In genomic region chr9:95070549-95071021, GRCh38 we compare ENCODE assay signal across 15 cellular contexts.
A peak's percentile ranks its signal among the peaks of the same experiment; 100 is the strongest.
DNase-seq lines count a peak whose midpoint lies in the region; ATAC-seq and TF ChIP-seq lines count a peak whose summit lies in the region.
"Had no signal": no experiment of that assay in that cellular context is flagged by ENCODE, and none has a peak within 500 bp of the region (broad histone marks: within the 10 kb centered on the region; RNA-seq: fewer than 3 reads in every experiment).

No MANE protein-coding gene starts in this region.

- no peak for TF ChIP-seq CTCF in psoas muscle (IDR thresholded peaks at IDR 0.05)

- peak; percentile 56 for DNase-seq in amniotic epithelial cell (ENCODE audit: low read depth)
- DNase-seq in left ventricle myocardium superior = peak; percentile 52
- DNase-seq in psoas muscle = peak in 1 of 2 donors; percentile 58
- no peak for DNase-seq in NCI-H1417 treated with DMSO at 0.1 percent for 48 hours (lab: John Stamatoyannopoulos, UW)
- DNase-seq: activated CD4-positive, alpha-beta memory T cell treated with anti-CD3 and anti-CD28 coated beads for 36 hours; NCI-H1694; NCI-H524 treated with DMSO at 0.1 percent for 48 hours; stimulated activated CD4-positive, alpha-beta T cell treated with anti-CD3 and anti-CD28 coated beads, Interleukin-12 subunit alpha, Interleukin-12 subunit beta, amount 100 ng/mL, for 4 hours; T-helper 9 cell; thyroid gland had no signal

- ATAC-seq in left ventricle myocardium superior = peak; percentile 58
- ATAC-seq in psoas muscle = peak; percentile 26 to 69 (median 44)
- no peak for ATAC-seq in GM21737 (IDR thresholded peaks at IDR 0.05; ENCODE audit: unreplicated experiment)
- ATAC-seq in GM18867 (IDR thresholded peaks at IDR 0.05; ENCODE audit: unreplicated experiment) = no peak
- no peak for ATAC-seq in GM19467 (IDR thresholded peaks at IDR 0.05; ENCODE audit: unreplicated experiment)
- ATAC-seq: activated T-helper 17 cell treated with anti-CD3 and anti-CD28 coated beads, Interleukin-2, amount 50 U/mL, for 72 hours had no signal

- intact Hi-C loops in left ventricle myocardium superior (cut with micrococcal nuclease) = no loop called here
- intact Hi-C loops in psoas muscle (cut with DNase I) = no loop called here

- H3K36me3 ChIP-seq in BLaER1 (peaks cover 51% of the 10 kb centered on the region), psoas muscle (ENCODE audit: insufficient read depth in 1 of 2, low read depth in 1 of 2) (peaks cover 0 to 7% of the 10 kb centered on the region in 2 donors)

- no peak overlapping the region for H3K9ac ChIP-seq in BLaER1

- H3K4me3 ChIP-seq in BLaER1 = no peak overlapping the region
- no peak overlapping the region for H3K4me3 ChIP-seq in psoas muscle
- H3K4me3 ChIP-seq: thyroid gland had no signal

- no peaks in the 10 kb centered on the region for H3K27me3 ChIP-seq in BLaER1
- H3K27me3 ChIP-seq in psoas muscle (ENCODE audit: insufficient read depth in 3 of 3, low read length in 2 of 3) = no peaks in the 10 kb centered on the region
- H3K27me3 ChIP-seq: thyroid gland had no signal

- WGBS in psoas muscle, 3 donors = 18 to 32% (median 24%) methylated on average over 8 of the region's 8 CpGs

- H3K27ac ChIP-seq in BLaER1 = no peak overlapping the region
- H3K27ac ChIP-seq in psoas muscle = peak overlapping the region; percentile 93

- H3K4me1 ChIP-seq in BLaER1 (peaks cover 14% of the 10 kb centered on the region), psoas muscle (peaks cover 91% of the 10 kb centered on the region)

- peak overlapping the region; percentile 44 for H3K4me2 ChIP-seq in BLaER1

- H3K9me3 ChIP-seq in BLaER1 = no peaks in the 10 kb centered on the region
- H3K9me3 ChIP-seq in psoas muscle = no peaks in the 10 kb centered on the region
- H3K9me3 ChIP-seq: thyroid gland had no signal

- H4K20me1 ChIP-seq in BLaER1 = no peaks in the 10 kb centered on the region

Comparison
In these comparisons a context has a peak if more than half of its experiments do, and no peak if none do; other contexts are left out.
1. ATAC-seq: peak in left ventricle myocardium superior (single experiment) and psoas muscle (4 of 4); none in GM21737 (single experiment), GM18867 (single experiment) and GM19467 (single experiment).